Comparison of ENCODE assay signal across 12 cellular contexts in the genomic region with DNA sequence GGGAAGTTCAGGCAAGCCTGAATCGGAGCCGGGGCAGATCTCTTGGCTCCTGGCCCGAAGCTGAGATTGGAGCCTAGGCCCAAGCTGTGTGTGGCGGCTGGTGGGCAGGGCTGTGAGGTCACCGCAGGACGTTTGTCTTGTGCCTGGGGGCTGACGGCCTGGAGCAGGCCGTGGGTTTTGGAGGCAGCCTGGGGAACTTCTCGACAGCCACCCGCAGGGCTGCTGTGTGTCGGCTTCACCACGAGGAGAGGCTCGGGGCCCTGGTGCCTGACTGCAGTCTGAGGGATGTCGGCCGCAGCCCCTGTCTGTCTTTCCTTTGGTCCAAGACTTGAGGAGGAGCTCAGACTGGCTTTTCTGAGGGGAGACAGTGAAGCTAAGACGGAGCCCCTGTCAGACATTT. TPM values are rescaled to one million over a fixed set of nuclear protein-coding genes. Genes with fewer than 3 reads are reported as not detected.
"Had no signal": no experiment of that assay in that cellular context is flagged by ENCODE, and none has a peak within 500 bp of the region (broad histone marks: within the 10 kb centered on the region; RNA-seq: fewer than 3 reads in every experiment).

No MANE protein-coding gene starts in this region.

RNA-seq across cellular contexts. Expression of gene FAM90A1, which starts 5.1 kb away (rescaled TPM):
- total RNA-seq: naive thymus-derived CD8-positive, alpha-beta T cell; neural crest cell; omental fat pad; osteoblast; osteocyte; progenitor cell of endocrine pancreas; pulmonary artery endothelial cell; right atrium auricular region; sciatic nerve; smooth muscle cell had no signal
- polyA plus RNA-seq: naive thymus-derived CD4-positive, alpha-beta T cell; neural cell; smooth muscle cell had no signal
